In genomic region chr5:133086366-133086875, GRCh38 we compare ENCODE assay signal across 18 cellular contexts. TPM values are rescaled to one million over a fixed set of nuclear protein-coding genes. Genes with fewer than 3 reads are reported as not detected.
A peak's percentile ranks its signal among the peaks of the same experiment; 100 is the strongest.
DNase-seq lines count a peak whose midpoint lies in the region; ATAC-seq and TF ChIP-seq lines count a peak whose summit lies in the region.
"Had no signal": no experiment of that assay in that cellular context is flagged by ENCODE, and none has a peak within 500 bp of the region (broad histone marks: within the 10 kb centered on the region; RNA-seq: fewer than 3 reads in every experiment).

No MANE protein-coding gene starts in this region.

- H3K27ac ChIP-seq in HEK293 (ENCODE audit: extremely low read depth, low read depth, low read length) (no peak overlapping the region), mesenchymal stem cell (ENCODE audit: low read length, poor library complexity, severe bottlenecking) (no peak overlapping the region)
- H3K27ac ChIP-seq: BLaER1, PC-9 had no signal

- H3K36me3 Mint-ChIP-seq in activated CD4-positive, alpha-beta T cell treated with anti-CD3 and anti-CD28 coated beads, Interleukin-2, amount 10 ng/mL, durations not matched to agents 24 days and 14 days (ENCODE audit: low read depth) = peaks cover 62% of the 10 kb centered on the region
- H3K36me3 Mint-ChIP-seq in memory B cell = peaks cover 22% of the 10 kb centered on the region

- H2BK12ac ChIP-seq in mesenchymal stem cell (ENCODE audit: low read length in 2 of 2) = no peak overlapping the region

- H3K27me3 Mint-ChIP-seq in activated CD4-positive, alpha-beta T cell treated with anti-CD3 and anti-CD28 coated beads, Interleukin-2, amount 10 ng/mL, durations not matched to agents 24 days and 14 days = no peaks in the 10 kb centered on the region
- no peaks in the 10 kb centered on the region for H3K27me3 Mint-ChIP-seq in memory B cell

- no peak overlapping the region for H2AFZ ChIP-seq in mesenchymal stem cell (ENCODE audit: low read depth, low read length)
- H2AFZ ChIP-seq: PC-9 had no signal

- H3K4ac ChIP-seq in mesenchymal stem cell (ENCODE audit: low read depth in 1 of 2, low read length in 2 of 2) = no peak overlapping the region

- no peak overlapping the region for H2AK5ac ChIP-seq in mesenchymal stem cell (ENCODE audit: low read length, severe bottlenecking)

- H3K9me3 ChIP-seq in HEK293 (ENCODE audit: control insufficient read depth, insufficient read depth, low read depth, low read length) (no peaks in the 10 kb centered on the region), mesenchymal stem cell (ENCODE audit: control insufficient read depth, low read length) (no peaks in the 10 kb centered on the region)
- H3K9me3 ChIP-seq: BLaER1 had no signal

- H3K79me1 ChIP-seq in mesenchymal stem cell (replicated peaks; ENCODE audit: low read length, poor library complexity, severe bottlenecking) = peaks cover 13% of the 10 kb centered on the region

- H3K9ac ChIP-seq in mesenchymal stem cell (ENCODE audit: low read length) = no peak overlapping the region
- H3K9ac ChIP-seq: BLaER1 had no signal

- H3K36me3 ChIP-seq in HEK293 (ENCODE audit: control insufficient read depth in 2 of 2, insufficient read depth in 1 of 2, low read length in 2 of 2) = peaks cover 49 to 78% of the 10 kb centered on the region in 2 experiments
- H3K36me3 ChIP-seq in mesenchymal stem cell (ENCODE audit: control insufficient read depth in 1 of 2, insufficient read depth in 2 of 2, low read depth in 1 of 2, low read length in 2 of 2) = peaks cover 9 to 72% of the 10 kb centered on the region in 2 experiments

- no peak overlapping the region for H2BK15ac ChIP-seq in mesenchymal stem cell (ENCODE audit: low read depth, poor library complexity, severe bottlenecking)

- POLR2A ChIA-PET in HEK293 (lab: Yijun Ruan, JAX) = interaction anchor here (1.5 kb wide), 1 partner anchor 123 kb away, joined by 3 read pairs; the partner anchor contains the start of gene AFF4

- no peak overlapping the region for H4K91ac ChIP-seq in mesenchymal stem cell (ENCODE audit: low read length)

- no peak overlapping the region for H2BK120ac ChIP-seq in mesenchymal stem cell (ENCODE audit: low read depth, low read length)

- H3K18ac ChIP-seq in mesenchymal stem cell (ENCODE audit: low read depth in 1 of 2, low read length in 2 of 2) = no peak overlapping the region

- H3K14ac ChIP-seq in mesenchymal stem cell (ENCODE audit: low read length in 2 of 2) = no peak overlapping the region

- no peak overlapping the region for H3K23ac ChIP-seq in mesenchymal stem cell (ENCODE audit: low read length in 2 of 2)

- H3K4me3 Mint-ChIP-seq in activated CD4-positive, alpha-beta T cell treated with anti-CD3 and anti-CD28 coated beads, Interleukin-2, amount 10 ng/mL, durations not matched to agents 24 days and 14 days = no peak overlapping the region
- no peak overlapping the region for H3K4me3 Mint-ChIP-seq in memory B cell
- H3K4me3 Mint-ChIP-seq: CD8-positive, alpha-beta T cell had no signal

- H3K27me3 ChIP-seq in mesenchymal stem cell (ENCODE audit: control insufficient read depth in 1 of 2, insufficient read depth in 1 of 2, low read length in 2 of 2) = no peaks in the 10 kb centered on the region
- H3K27me3 ChIP-seq: BLaER1 had no signal

- no peaks in the 10 kb centered on the region for H3K9me3 Mint-ChIP-seq in activated CD4-positive, alpha-beta T cell treated with anti-CD3 and anti-CD28 coated beads, Interleukin-2, amount 10 ng/mL, durations not matched to agents 24 days and 14 days
- H3K9me3 Mint-ChIP-seq in memory B cell = no peaks in the 10 kb centered on the region
- H3K9me3 Mint-ChIP-seq: CD8-positive, alpha-beta T cell had no signal

- ATAC-seq in memory B cell (ENCODE audit: low read depth) = no peak
- ATAC-seq: CD8-positive, alpha-beta T cell had no signal

- peaks cover 12% of the 10 kb centered on the region for H3K4me1 Mint-ChIP-seq in activated CD4-positive, alpha-beta T cell treated with anti-CD3 and anti-CD28 coated beads, Interleukin-2, amount 10 ng/mL, durations not matched to agents 24 days and 14 days
- H3K4me1 Mint-ChIP-seq in memory B cell = peaks cover 3% of the 10 kb centered on the region

- WGBS in mesenchymal stem cell = 93% methylated on average over 3 of the region's 4 CpGs

- DNase-seq in activated CD4-positive, alpha-beta T cell treated with anti-CD3 and anti-CD28 coated beads, Interleukin-2, amount 10 ng/mL, durations not matched to agents 24 days and 14 days = no peak
- no peak for DNase-seq in activated CD4-positive, alpha-beta T cell treated with anti-CD3 and anti-CD28 coated beads for 4 hours
- DNase-seq in choroid plexus epithelial cell (ENCODE audit: low read depth) = peak; percentile 32
- no peak for DNase-seq in memory B cell (ENCODE audit: low spot score in 2 of 2)
- DNase-seq in midbrain (lab: John Stamatoyannopoulos, UW) = no peak
- no peak for DNase-seq in mesenchymal stem cell
- no peak for DNase-seq in NCI-H2107 treated with DMSO at 0.1 percent for 48 hours (lab: John Stamatoyannopoulos, UW; ENCODE audit: unreplicated experiment)
- DNase-seq: 8988T; CD8-positive, alpha-beta T cell; DND-41; NCI-H1092; NCI-H146; NCI-H2081; NCI-H510A; NCI-H82; PC-9 had no signal

- intact Hi-C loops in activated CD4-positive, alpha-beta T cell treated with anti-CD3 and anti-CD28 coated beads, Interleukin-2, amount 10 ng/mL, durations not matched to agents 24 days and 14 days (cut with micrococcal nuclease) = no loop called here

- H3K4me3 ChIP-seq in HEK293 (ENCODE audit: low read depth, low read length) = no peak overlapping the region
- no peak overlapping the region for H3K4me3 ChIP-seq in choroid plexus epithelial cell (ENCODE audit: low read depth, low read length)
- no peak overlapping the region for H3K4me3 ChIP-seq in mesenchymal stem cell (ENCODE audit: insufficient read depth in 1 of 2, low read depth in 1 of 2, low read length in 2 of 2)
- H3K4me3 ChIP-seq: BLaER1, PC-9 had no signal

- H3K4me2 ChIP-seq in mesenchymal stem cell (ENCODE audit: low read length, poor library complexity, severe bottlenecking) = no peak overlapping the region
- H3K4me2 ChIP-seq: BLaER1, PC-9 had no signal

- CTCF ChIA-PET in HEK293 (lab: Yijun Ruan, JAX) = no interaction called here

- no peak overlapping the region for H4K8ac ChIP-seq in mesenchymal stem cell (ENCODE audit: low read length)

- H2BK5ac ChIP-seq in mesenchymal stem cell (ENCODE audit: low read depth, low read length, poor library complexity, severe bottlenecking) = no peak overlapping the region

- peak overlapping the region; percentile 51 for H3K27ac Mint-ChIP-seq in activated CD4-positive, alpha-beta T cell treated with anti-CD3 and anti-CD28 coated beads, Interleukin-2, amount 10 ng/mL, durations not matched to agents 24 days and 14 days
- peak overlapping the region; percentile 30 for H3K27ac Mint-ChIP-seq in memory B cell
- H3K27ac Mint-ChIP-seq: CD8-positive, alpha-beta T cell had no signal

- H3K4me1 ChIP-seq in HEK293 (ENCODE audit: control insufficient read depth, insufficient read depth, low read length) (peaks cover 2% of the 10 kb centered on the region; the same call in 1 of the 2 replicates), mesenchymal stem cell (ENCODE audit: control insufficient read depth, insufficient read depth, low read depth, low read length) (no peaks in the 10 kb centered on the region)
- H3K4me1 ChIP-seq: BLaER1 had no signal

- TF ChIP-seq CTCF in HEK293 (tag by site-specific recombination; IDR thresholded peaks at IDR 0.05) = no peak
- TF ChIP-seq CTCF in choroid plexus epithelial cell (conservative IDR thresholded peaks at IDR 0.05; ENCODE audit: low read depth, low read length) = no peak

TF ChIP-seq in HEK293, 187 proteins besides CTCF, POLR2A, EP300 and RAD21:
- TF ChIP-seq ZNF18 (tag by site-specific recombination; IDR thresholded peaks at IDR 0.05) = no peak
- TF ChIP-seq ZNF184 (tag by site-specific recombination; IDR thresholded peaks at IDR 0.05) = peak; percentile 96
TF ChIP-seq in HEK293: peak in this region for 1.

RNA-seq across cellular contexts. Expression of gene HSPA4, which starts 34.6 kb away (rescaled TPM):
- 267 and 270 TPM in 2 replicates for total RNA-seq in activated CD4-positive, alpha-beta T cell treated with anti-CD3 and anti-CD28 coated beads, Interleukin-2, amount 10 ng/mL, durations not matched to agents 24 days and 14 days
- polyA plus RNA-seq in mesenchymal stem cell (2013, experiment 1 of 2) = 154 TPM
- polyA plus RNA-seq in mesenchymal stem cell (2013, experiment 2 of 2) = 164 TPM
